In the genomic region with DNA sequence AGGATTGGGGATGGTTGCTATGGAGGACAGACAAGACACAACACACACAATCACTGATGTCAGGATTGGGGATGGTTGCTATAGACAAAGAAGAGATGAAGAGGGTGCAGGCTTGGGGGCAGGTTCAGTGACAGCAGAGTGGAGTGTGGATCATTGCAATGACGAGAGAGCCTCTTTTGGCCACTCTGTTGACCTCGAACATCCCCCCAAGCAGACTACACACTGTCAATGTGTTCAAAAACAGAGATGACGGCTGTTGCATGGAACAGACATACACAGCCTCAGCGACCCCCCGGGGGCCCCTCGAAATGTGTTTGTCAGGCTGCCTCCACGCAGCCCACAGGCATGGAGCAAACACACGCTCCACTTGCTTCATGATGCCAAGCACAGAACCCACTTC, we compare ENCODE assay signal across 20 cellular contexts.
DNase-seq lines count a peak whose midpoint lies in the region; ATAC-seq, FAIRE-seq and TF ChIP-seq lines count a peak whose summit lies in the region.
"Had no signal": no experiment of that assay in that cellular context is flagged by ENCODE, and none has a peak within 500 bp of the region (broad histone marks: within the 10 kb centered on the region; RNA-seq: fewer than 3 reads in every experiment).

No MANE protein-coding gene starts in this region.

- peak overlapping the region; percentile 24 for H2BK15ac ChIP-seq in neuronal stem cell (ENCODE audit: low read length)

- no peak overlapping the region for H3K4ac ChIP-seq in neuronal stem cell (ENCODE audit: low read length)

- peak; percentile 89 for FAIRE-seq in bronchial epithelial cell (lab: Jason Lieb, UNC)
- FAIRE-seq: GM12878, GM19239, HTR-8/SVneo, K562 had no signal

- H3K27ac ChIP-seq in neuronal stem cell (replicated peaks; ENCODE audit: low read length) (no peak overlapping the region), WERI-Rb-1 (no peak overlapping the region)
- H3K27ac ChIP-seq: 22Rv1, BLaER1, GM23248 had no signal

- no peak overlapping the region for H2BK5ac ChIP-seq in neuronal stem cell (ENCODE audit: low read length)

- no peak overlapping the region for H4K8ac ChIP-seq in neuronal stem cell (ENCODE audit: low read depth, low read length)

- no peak overlapping the region for H3K14ac ChIP-seq in neuronal stem cell (ENCODE audit: low read length)

- WGBS in neuronal stem cell (ENCODE audit: extremely low coverage in 2 of 2, insufficient read length in 2 of 2, insufficient replicate concordance in 1 of 2), 2 donors, result no CpG with 5 or more reads among the region's 8 CpGs

- DNase-seq in DMS53 (lab: John Stamatoyannopoulos, UW) (peak; percentile 41), DMS53 treated with DMSO at 0.1 percent for 48 hours (lab: John Stamatoyannopoulos, UW; ENCODE audit: unreplicated experiment) (no peak), bronchial epithelial cell (ENCODE audit: low read depth) (no peak), neuronal stem cell (ENCODE audit: low spot score) (no peak), left lobe of liver (ENCODE audit: low spot score) (no peak), WERI-Rb-1 (no peak)
- DNase-seq: CD4-positive, alpha-beta memory T cell; DMS153; DND-41; EL; GM23248; HCEC 1CT; IMR-90 had no signal

- no peak overlapping the region for H2BK120ac ChIP-seq in neuronal stem cell (ENCODE audit: low read depth, low read length)

- no peak overlapping the region for H3K23ac ChIP-seq in neuronal stem cell (ENCODE audit: low read depth, low read length, poor library complexity)

- H3K27me3 ChIP-seq in bronchial epithelial cell (ENCODE audit: control insufficient read depth, insufficient read depth, low read length), result no peaks in the 10 kb centered on the region
- no peaks in the 10 kb centered on the region for H3K27me3 ChIP-seq in neuronal stem cell (ENCODE audit: control insufficient read depth in 3 of 3, insufficient read depth in 3 of 3, low read depth in 1 of 3, low read length in 3 of 3)
- H3K27me3 ChIP-seq in WERI-Rb-1 (ENCODE audit: insufficient read depth, low read depth, severe bottlenecking), result no peaks in the 10 kb centered on the region
- H3K27me3 ChIP-seq: BLaER1 had no signal

- no peak for ATAC-seq in left lobe of liver
- no peak for ATAC-seq in GM18498 (IDR thresholded peaks at IDR 0.05; ENCODE audit: unreplicated experiment)
- ATAC-seq: GM12878, K562 had no signal

- no peak overlapping the region for H2AFZ ChIP-seq in neuronal stem cell (ENCODE audit: low read length)
- H2AFZ ChIP-seq: GM23248 had no signal

- no peak overlapping the region for H2AK5ac ChIP-seq in neuronal stem cell (ENCODE audit: low read depth, low read length)

- H3K9me3 ChIP-seq in neuronal stem cell (replicated peaks in 1 of 2; ENCODE audit: control insufficient read depth in 2 of 2, insufficient read depth in 1 of 2, low read depth in 1 of 2, low read length in 2 of 2), result no peaks in the 10 kb centered on the region
- H3K9me3 ChIP-seq in WERI-Rb-1 (ENCODE audit: severe bottlenecking), result peaks cover 3% of the 10 kb centered on the region

- H3K4me1 ChIP-seq in neuronal stem cell (ENCODE audit: control insufficient read depth in 2 of 2, insufficient read depth in 1 of 2, low read depth in 1 of 2, low read length in 2 of 2), result peaks cover 0 to 2% of the 10 kb centered on the region in 2 donors
- H3K4me1 ChIP-seq: BLaER1 had no signal

- no peak overlapping the region for H3K9ac ChIP-seq in neuronal stem cell (ENCODE audit: low read depth, low read length, poor library complexity)
- H3K9ac ChIP-seq: BLaER1, GM23248 had no signal

- no peak overlapping the region for H3K18ac ChIP-seq in neuronal stem cell (ENCODE audit: low read length)

- no peaks in the 10 kb centered on the region for H3K79me1 ChIP-seq in neuronal stem cell (ENCODE audit: low read depth, low read length)

- no peak overlapping the region for H2BK12ac ChIP-seq in neuronal stem cell (ENCODE audit: low read length)

- H3K4me3 ChIP-seq in bronchial epithelial cell (ENCODE audit: low read depth, low read length) (no peak overlapping the region), neuronal stem cell (ENCODE audit: low read length in 2 of 2) (no peak overlapping the region), WERI-Rb-1 (ENCODE audit: low read depth, low read length) (no peak overlapping the region)
- H3K4me3 ChIP-seq: BLaER1, GM12878, GM23248, K562 had no signal

- H3K4me2 ChIP-seq in neuronal stem cell (ENCODE audit: insufficient read depth, low read length, poor library complexity, severe bottlenecking), result no peak overlapping the region
- H3K4me2 ChIP-seq: BLaER1 had no signal

- no peak overlapping the region for H4K91ac ChIP-seq in neuronal stem cell (ENCODE audit: low read depth, low read length, poor library complexity)

- TF ChIP-seq CTCF in bronchial epithelial cell (IDR thresholded peaks at IDR 0.05; ENCODE audit: insufficient read depth, low read length, severe bottlenecking), result no peak
- TF ChIP-seq CTCF in WERI-Rb-1 (IDR thresholded peaks at IDR 0.05; ENCODE audit: low read depth, low read length), result no peak

- no peaks in the 10 kb centered on the region for H3K36me3 ChIP-seq in bronchial epithelial cell (ENCODE audit: control insufficient read depth, insufficient read depth, low read length)
- no peaks in the 10 kb centered on the region for H3K36me3 ChIP-seq in neuronal stem cell (replicated peaks in 1 of 2; ENCODE audit: control insufficient read depth in 2 of 2, insufficient read depth in 2 of 2, low read length in 2 of 2)
- H3K36me3 ChIP-seq in WERI-Rb-1, result no peaks in the 10 kb centered on the region
- H3K36me3 ChIP-seq: BLaER1 had no signal
